Comparison of ENCODE assay signal across 21 cellular contexts in the genomic region with DNA sequence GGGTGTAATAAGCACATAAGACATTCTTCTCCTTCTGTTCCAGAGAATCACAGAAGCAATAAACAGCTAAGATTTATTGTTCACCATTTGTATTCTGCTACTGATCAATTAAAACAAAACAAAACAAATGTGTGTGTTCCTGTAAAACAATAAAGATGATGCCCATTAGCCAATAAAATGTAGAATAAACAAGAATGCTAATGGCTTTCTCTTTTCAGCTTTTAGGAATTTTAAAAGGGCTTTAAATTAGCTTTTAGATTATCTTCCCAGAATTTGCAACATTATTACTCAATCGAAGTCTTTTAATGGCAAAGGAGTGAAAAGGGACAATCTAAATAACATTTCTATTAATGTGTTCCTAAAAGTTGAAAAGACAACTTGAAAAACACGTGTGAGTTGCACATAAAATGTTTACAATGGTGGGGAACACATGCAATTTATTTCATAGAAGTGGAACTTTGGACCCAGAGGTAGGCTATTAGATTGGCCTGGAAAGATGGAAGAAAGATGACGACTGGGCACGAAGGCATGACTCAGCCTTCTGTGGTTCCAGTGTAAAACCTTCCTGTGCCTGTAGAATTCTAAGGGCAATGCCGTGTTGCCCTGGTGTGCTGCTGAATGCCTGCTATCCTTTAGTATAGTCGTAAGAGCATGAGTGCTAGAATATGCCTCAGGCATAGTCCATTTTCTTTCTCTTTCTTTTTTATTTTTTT.
DNase-seq lines count a peak whose midpoint lies in the region; ATAC-seq and TF ChIP-seq lines count a peak whose summit lies in the region.
"Had no signal": no experiment of that assay in that cellular context is flagged by ENCODE, and none has a peak within 500 bp of the region (broad histone marks: within the 10 kb centered on the region; RNA-seq: fewer than 3 reads in every experiment).

No MANE protein-coding gene starts in this region.

- ATAC-seq in SK-N-SH treated with all-trans-retinoic acid at 6 μM for 48 hours (peak; percentile 71), HG03439 (IDR thresholded peaks at IDR 0.05; ENCODE audit: unreplicated experiment) (no peak)
- ATAC-seq: activated naive CD8-positive, alpha-beta T cell treated with anti-CD3 and anti-CD28 coated beads, Interleukin-2, amount 50 U/mL, for 24 hours; HCT116 had no signal

- H3K4me3 ChIP-seq in AG10803 (ENCODE audit: low read length), result no peak overlapping the region
- no peak overlapping the region for H3K4me3 ChIP-seq in HFF-Myc (replicated peaks; ENCODE audit: low read depth, low read length)
- H3K4me3 ChIP-seq: BLaER1, dorsolateral prefrontal cortex, prostate gland, SJCRH30, vagina had no signal

- TF ChIP-seq CTCF in AG10803 (conservative IDR thresholded peaks at IDR 0.05; ENCODE audit: low read length) (no peak), HFF-Myc (IDR thresholded peaks at IDR 0.05; ENCODE audit: low read depth, low read length, missing control alignments) (no peak)

- DNase-seq in AG10803 (ENCODE audit: low read depth) (peak; percentile 69), HFF-Myc (ENCODE audit: extremely low read depth, low read depth) (peak; percentile 83), foreskin melanocyte (peak; percentile 14), cortex of kidney (lab: John Stamatoyannopoulos, UW) (no peak), NCI-H2196 treated with DMSO at 0.1 percent for 48 hours (lab: John Stamatoyannopoulos, UW; ENCODE audit: unreplicated experiment) (no peak)
- DNase-seq in stimulated activated CD4-positive, alpha-beta T cell treated with anti-CD3 and anti-CD28 coated beads, Interleukin-12 subunit alpha, Interleukin-12 subunit beta, amount 100 ng/mL, for 4 hours, result no peak
- DNase-seq: activated B cell treated with CpG ODN at 0.5 μM for 24 hours; activated naive CD8-positive, alpha-beta T cell treated with anti-CD3 and anti-CD28 coated beads, Interleukin-2, amount 50 U/mL, for 24 hours; activated T-cell treated with anti-CD3 and anti-CD28 coated beads for 4 hours; dorsolateral prefrontal cortex; glutamatergic neuron; kidney glomerular epithelial cell; NCI-H1436 treated with DMSO at 0.1 percent for 48 hours; SJCRH30; stimulated activated CD4-positive, alpha-beta T cell treated with anti-CD3 and anti-CD28 coated beads, Interleukin-2, amount 100 ng/mL, for 48 hours had no signal

TF ChIP-seq in SK-N-SH treated with all-trans-retinoic acid at 6 μM for 48 hours, 23 proteins besides CTCF, POLR2A, EP300 and RAD21:
- TF ChIP-seq ARNTL (CRISPR knock-in tag; IDR thresholded peaks at IDR 0.05; ENCODE audit: borderline replicate concordance, low read depth) (no peak), ISL1 (CRISPR knock-in tag; IDR thresholded peaks at IDR 0.05) (no peak), GLIS3 (CRISPR knock-in tag; IDR thresholded peaks at IDR 0.05) (no peak), SNAI2 (CRISPR knock-in tag; IDR thresholded peaks at IDR 0.05) (no peak), ZNF565 (CRISPR knock-in tag; conservative IDR thresholded peaks at IDR 0.05; ENCODE audit: low read depth) (no peak), CREB5 (CRISPR knock-in tag; IDR thresholded peaks at IDR 0.05; ENCODE audit: low read depth) (no peak), PATZ1 (CRISPR knock-in tag; IDR thresholded peaks at IDR 0.05; ENCODE audit: borderline replicate concordance) (no peak)

Comparison
In these comparisons a context has a peak if more than half of its experiments do, and no peak if none do; other contexts are left out.
1. DNase-seq: peak in AG10803 (single experiment), HFF-Myc (single experiment) and foreskin melanocyte (single experiment); none in cortex of kidney (single experiment), stimulated activated CD4-positive, alpha-beta T cell treated with anti-CD3 and anti-CD28 coated beads, Interleukin-12 subunit alpha, Interleukin-12 subunit beta, amount 100 ng/mL, for 4 hours (single experiment) and NCI-H2196 treated with DMSO at 0.1 percent for 48 hours (single experiment).